1 cellular context compared by ENCODE assay signal in the genomic region with DNA sequence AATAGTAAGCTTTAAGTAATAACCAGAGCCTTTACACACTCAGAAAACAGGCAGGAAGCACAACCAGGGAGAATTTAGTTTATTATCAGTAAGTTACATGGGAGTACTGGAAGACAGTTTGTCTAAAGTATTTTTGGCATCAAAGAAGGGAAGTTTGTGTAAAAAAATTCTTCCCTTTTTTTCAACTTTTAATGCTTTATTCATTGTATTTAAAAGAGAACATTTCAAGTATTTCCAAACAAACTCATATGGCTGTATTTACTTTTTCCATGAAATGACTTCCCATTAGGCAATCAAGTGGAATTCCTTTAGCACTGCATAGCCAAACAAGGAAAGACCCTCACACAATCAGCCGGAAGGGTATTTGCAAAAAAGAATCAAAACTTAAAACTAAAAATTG.
TF ChIP-seq lines count a peak whose summit lies in the region.

No MANE protein-coding gene starts in this region.

TF ChIP-seq in HepG2, 621 proteins besides CTCF, POLR2A, EP300 and RAD21 (continued from another document and continues in another):
- TF ChIP-seq AHDC1 (CRISPR knock-in tag; IDR thresholded peaks at IDR 0.05; ENCODE audit: borderline replicate concordance) (peak; percentile 72; the same call in 1 of the 2 replicates), BATF2 (CRISPR knock-in tag; IDR thresholded peaks at IDR 0.05) (no peak), MYPOP (CRISPR knock-in tag; IDR thresholded peaks at IDR 0.05) (no peak), ARID4A (CRISPR knock-in tag; IDR thresholded peaks at IDR 0.05; ENCODE audit: borderline replicate concordance) (no peak), SAP130 (CRISPR knock-in tag; IDR thresholded peaks at IDR 0.05; ENCODE audit: low read depth) (peak; percentile 43), SRSF4 (IDR thresholded peaks at IDR 0.05; ENCODE audit: low read depth, low read length, poor library complexity, severe bottlenecking) (no peak), CC2D1A (CRISPR knock-in tag; IDR thresholded peaks at IDR 0.05) (no peak), SETDB1 (CRISPR knock-in tag; IDR thresholded peaks at IDR 0.05; ENCODE audit: borderline replicate concordance) (no peak), ZNF44 (CRISPR knock-in tag; IDR thresholded peaks at IDR 0.05) (no peak), ZNF3 (CRISPR knock-in tag; IDR thresholded peaks at IDR 0.05) (no peak), HBP1 (CRISPR knock-in tag; IDR thresholded peaks at IDR 0.05; ENCODE audit: low read depth) (no peak), MED1 (CRISPR knock-in tag; IDR thresholded peaks at IDR 0.05) (no peak; the same call in 1 of the 2 replicates), FOXO4 (CRISPR knock-in tag; conservative IDR thresholded peaks at IDR 0.05) (no peak), ZNF576 (CRISPR knock-in tag; IDR thresholded peaks at IDR 0.05) (no peak), ZNF816 (CRISPR knock-in tag; IDR thresholded peaks at IDR 0.05; ENCODE audit: borderline replicate concordance) (no peak), DBP (CRISPR knock-in tag; IDR thresholded peaks at IDR 0.05; ENCODE audit: not compliant biosample characterization) (no peak), KLF15 (CRISPR knock-in tag; IDR thresholded peaks at IDR 0.05; ENCODE audit: borderline replicate concordance) (no peak), SUZ12 (IDR thresholded peaks at IDR 0.05; ENCODE audit: low read depth, low read length) (no peak), ZNF367 (CRISPR knock-in tag; IDR thresholded peaks at IDR 0.05; ENCODE audit: borderline replicate concordance) (no peak), ZNF580 (CRISPR knock-in tag; IDR thresholded peaks at IDR 0.05; ENCODE audit: borderline replicate concordance, low read depth) (no peak), DDIT3 (CRISPR knock-in tag; IDR thresholded peaks at IDR 0.05) (no peak), TMF1 (CRISPR knock-in tag; IDR thresholded peaks at IDR 0.05; ENCODE audit: low read depth) (no peak), ZZZ3 (CRISPR knock-in tag; IDR thresholded peaks at IDR 0.05; ENCODE audit: borderline replicate concordance) (no peak), ZSCAN5A (CRISPR knock-in tag; IDR thresholded peaks at IDR 0.05; ENCODE audit: borderline replicate concordance) (no peak)
- TF ChIP-seq, protein P1, sequence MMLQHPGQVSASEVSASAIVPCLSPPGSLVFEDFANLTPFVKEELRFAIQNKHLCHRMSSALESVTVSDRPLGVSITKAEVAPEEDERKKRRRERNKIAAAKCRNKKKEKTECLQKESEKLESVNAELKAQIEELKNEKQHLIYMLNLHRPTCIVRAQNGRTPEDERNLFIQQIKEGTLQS (CRISPR knock-in tag; IDR thresholded peaks at IDR 0.05): no peak
- TF ChIP-seq, protein P2, sequence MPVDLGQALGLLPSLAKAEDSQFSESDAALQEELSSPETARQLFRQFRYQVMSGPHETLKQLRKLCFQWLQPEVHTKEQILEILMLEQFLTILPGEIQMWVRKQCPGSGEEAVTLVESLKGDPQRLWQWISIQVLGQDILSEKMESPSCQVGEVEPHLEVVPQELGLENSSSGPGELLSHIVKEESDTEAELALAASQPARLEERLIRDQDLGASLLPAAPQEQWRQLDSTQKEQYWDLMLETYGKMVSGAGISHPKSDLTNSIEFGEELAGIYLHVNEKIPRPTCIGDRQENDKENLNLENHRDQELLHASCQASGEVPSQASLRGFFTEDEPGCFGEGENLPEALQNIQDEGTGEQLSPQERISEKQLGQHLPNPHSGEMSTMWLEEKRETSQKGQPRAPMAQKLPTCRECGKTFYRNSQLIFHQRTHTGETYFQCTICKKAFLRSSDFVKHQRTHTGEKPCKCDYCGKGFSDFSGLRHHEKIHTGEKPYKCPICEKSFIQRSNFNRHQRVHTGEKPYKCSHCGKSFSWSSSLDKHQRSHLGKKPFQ (CRISPR knock-in tag; IDR thresholded peaks at IDR 0.05; ENCODE audit: insufficient replicate concordance): no peak
- TF ChIP-seq, protein P3, sequence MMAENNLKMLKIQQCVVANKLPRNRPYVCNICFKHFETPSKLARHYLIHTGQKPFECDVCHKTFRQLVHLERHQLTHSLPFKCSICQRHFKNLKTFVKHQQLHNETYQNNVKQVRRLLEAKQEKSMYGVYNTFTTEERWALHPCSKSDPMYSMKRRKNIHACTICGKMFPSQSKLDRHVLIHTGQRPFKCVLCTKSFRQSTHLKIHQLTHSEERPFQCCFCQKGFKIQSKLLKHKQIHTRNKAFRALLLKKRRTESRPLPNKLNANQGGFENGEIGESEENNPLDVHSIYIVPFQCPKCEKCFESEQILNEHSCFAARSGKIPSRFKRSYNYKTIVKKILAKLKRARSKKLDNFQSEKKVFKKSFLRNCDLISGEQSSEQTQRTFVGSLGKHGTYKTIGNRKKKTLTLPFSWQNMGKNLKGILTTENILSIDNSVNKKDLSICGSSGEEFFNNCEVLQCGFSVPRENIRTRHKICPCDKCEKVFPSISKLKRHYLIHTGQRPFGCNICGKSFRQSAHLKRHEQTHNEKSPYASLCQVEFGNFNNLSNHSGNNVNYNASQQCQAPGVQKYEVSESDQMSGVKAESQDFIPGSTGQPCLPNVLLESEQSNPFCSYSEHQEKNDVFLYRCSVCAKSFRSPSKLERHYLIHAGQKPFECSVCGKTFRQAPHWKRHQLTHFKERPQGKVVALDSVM (CRISPR knock-in tag; IDR thresholded peaks at IDR 0.05): no peak
